ENCODE assay signal across 9 cellular contexts in the genomic region with DNA sequence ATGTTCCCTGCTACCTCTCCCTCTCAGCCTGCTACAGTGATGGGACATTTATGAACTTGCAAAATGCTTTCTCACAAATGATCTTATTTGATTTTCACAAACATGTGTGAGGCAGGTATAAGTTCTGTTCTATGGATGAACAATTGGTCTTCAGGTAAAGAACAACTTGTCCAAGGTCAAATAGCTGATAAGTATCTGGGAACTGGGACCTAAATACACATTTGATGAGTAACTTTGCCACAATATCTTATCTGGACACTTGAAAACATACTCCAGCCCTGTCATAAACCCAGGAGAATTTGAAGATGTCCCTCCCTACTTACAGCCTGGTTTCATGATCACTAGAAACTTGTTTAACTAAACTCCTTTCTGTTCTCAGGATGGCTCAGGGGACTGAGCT. TPM values are rescaled to one million over a fixed set of nuclear protein-coding genes. Genes with fewer than 3 reads are reported as not detected.
"Had no signal": no experiment of that assay in that cellular context is flagged by ENCODE, and none has a peak within 500 bp of the region (broad histone marks: within the 10 kb centered on the region; RNA-seq: fewer than 3 reads in every experiment).

No MANE protein-coding gene starts in this region.

- H2AFZ ChIP-seq: GM23338 had no signal

- H3K4me2 ChIP-seq: GM23338 had no signal

- H3K4me3 Mint-ChIP-seq: GM23338, H9 had no signal

- H3K27ac Mint-ChIP-seq: GM23338 had no signal

- DNase-seq: H9, HCEC 1CT, IMR-90, KBM-7 had no signal

- H3K9me3 Mint-ChIP-seq: GM23338, H9 had no signal

- H3K4me3 ChIP-seq: GM23338 had no signal

- FAIRE-seq: H1, H54, HTR-8/SVneo had no signal

- ATAC-seq: GM23338 had no signal

RNA-seq across cellular contexts. Expression of a gene that starts 23.0 kb away (rescaled TPM):
- total RNA-seq: HT-29, IMR-90 had no signal
- polyA plus RNA-seq: IMR-90 had no signal
